ENCODE assay signal across 23 cellular contexts in genomic region chr15:85063088-85063487, GRCh38.
"Had no signal": no experiment of that assay in that cellular context is flagged by ENCODE, and none has a peak within 500 bp of the region (broad histone marks: within the 10 kb centered on the region; RNA-seq: fewer than 3 reads in every experiment).

No MANE protein-coding gene starts in this region.

- H3K27ac ChIP-seq: foreskin keratinocyte, left ventricle myocardium inferior, right atrium auricular region, testis, transverse colon, WERI-Rb-1 had no signal

- DNase-seq: activated CD4-positive, alpha-beta memory T cell treated with anti-CD3 and anti-CD28 coated beads, Interleukin-2, amount 10 ng/mL, durations not matched to agents 7 days and 5 days; activated CD4-positive, alpha-beta T cell treated with anti-CD3 and anti-CD28 coated beads for 48 hours; activated CD8-positive, alpha-beta memory T cell treated with anti-CD3 and anti-CD28 coated beads, Interleukin-2, amount 50 U/mL, for 48 hours; activated naive CD4-positive, alpha-beta T cell; activated T-cell treated with anti-CD3 and anti-CD28 coated beads, Interleukin-2, amount 50 U/mL, for 4 hours; dermis blood vessel endothelial cell; effector CD8-positive, alpha-beta T cell; erythroblast; foreskin keratinocyte; kidney glomerular epithelial cell; left ventricle myocardium inferior; mesendoderm; natural killer cell; stimulated activated CD4-positive, alpha-beta T cell treated with anti-CD3 and anti-CD28 coated beads, Interleukin-15, amount 100 ng/mL, for 24 hours; stimulated activated CD4-positive, alpha-beta T cell treated with anti-CD3 and anti-CD28 coated beads, Interleukin-2, amount 100 ng/mL, for 24 hours; stimulated activated naive B cell treated with anti-CD40 and anti-IgM and Interleukin-4, amounts not matched to agents 10 μg/mL and 1 μg/mL and 100 μg/mL, for 72 hours; T-helper 1 cell; T-helper 9 cell; testis; transverse colon; WERI-Rb-1 had no signal

- H3K4me1 ChIP-seq: testis had no signal

- ATAC-seq: foreskin keratinocyte; natural killer cell; stimulated activated naive B cell treated with anti-CD40 and anti-IgM and Interleukin-4, amounts not matched to agents 10 μg/mL and 1 μg/mL and 100 μg/mL, for 72 hours had no signal

- H3K4me3 Mint-ChIP-seq: activated CD4-positive, alpha-beta memory T cell treated with anti-CD3 and anti-CD28 coated beads, Interleukin-2, amount 10 ng/mL, durations not matched to agents 7 days and 5 days; activated T-cell treated with anti-CD3 and anti-CD28 coated beads, Interleukin-2, amount 50 U/mL, for 4 hours; natural killer cell; stimulated activated naive B cell treated with anti-CD40 and anti-IgM and Interleukin-4, amounts not matched to agents 10 μg/mL and 1 μg/mL and 100 μg/mL, for 72 hours had no signal

- H3K27ac Mint-ChIP-seq: activated CD4-positive, alpha-beta memory T cell treated with anti-CD3 and anti-CD28 coated beads, Interleukin-2, amount 10 ng/mL, durations not matched to agents 7 days and 5 days; natural killer cell; stimulated activated naive B cell treated with anti-CD40 and anti-IgM and Interleukin-4, amounts not matched to agents 10 μg/mL and 1 μg/mL and 100 μg/mL, for 72 hours had no signal

- H3K36me3 ChIP-seq: transverse colon had no signal

- H3K27me3 Mint-ChIP-seq: activated CD4-positive, alpha-beta memory T cell treated with anti-CD3 and anti-CD28 coated beads, Interleukin-2, amount 10 ng/mL, durations not matched to agents 7 days and 5 days; stimulated activated naive B cell treated with anti-CD40 and anti-IgM and Interleukin-4, amounts not matched to agents 10 μg/mL and 1 μg/mL and 100 μg/mL, for 72 hours had no signal

- H3K4me3 ChIP-seq: left ventricle myocardium inferior, lung, right atrium auricular region, testis, transverse colon had no signal

- H3K9me3 ChIP-seq: testis had no signal

- H3K27me3 ChIP-seq: foreskin keratinocyte, right atrium auricular region, testis, transverse colon had no signal
